In genomic region chr2:99512081-99512480, GRCh38 we compare ENCODE assay signal across 14 cellular contexts. TPM values are rescaled to one million over a fixed set of nuclear protein-coding genes. Genes with fewer than 3 reads are reported as not detected.
A peak's percentile ranks its signal among the peaks of the same experiment; 100 is the strongest.
DNase-seq lines count a peak whose midpoint lies in the region; ATAC-seq, FAIRE-seq and TF ChIP-seq lines count a peak whose summit lies in the region.
"Had no signal": no experiment of that assay in that cellular context is flagged by ENCODE, and none has a peak within 500 bp of the region (broad histone marks: within the 10 kb centered on the region; RNA-seq: fewer than 3 reads in every experiment).

No MANE protein-coding gene starts in this region.

- TF ChIP-seq POLR2A in uterus (IDR thresholded peaks at IDR 0.05), result no peak

- TF ChIP-seq CTCF in right atrium auricular region (IDR thresholded peaks at IDR 0.05) (no peak), uterus (IDR thresholded peaks at IDR 0.05) (no peak), kidney (IDR thresholded peaks at IDR 0.05; ENCODE audit: borderline replicate concordance, extremely low read depth, insufficient read depth) (no peak)

- no peaks in the 10 kb centered on the region for H3K9me3 ChIP-seq in right atrium auricular region
- H3K9me3 ChIP-seq in uterus, result no peaks in the 10 kb centered on the region
- H3K9me3 ChIP-seq in kidney (ENCODE audit: control insufficient read depth in 1 of 2, low read length in 2 of 2), result no peaks in the 10 kb centered on the region
- H3K9me3 ChIP-seq: SJCRH30 had no signal

- FAIRE-seq in kidney (lab: Jason Lieb, UNC), result no peak

- H3K4me3 ChIP-seq in right atrium auricular region (no peak overlapping the region), uterus (no peak overlapping the region), kidney (ENCODE audit: low read length in 2 of 2) (no peak overlapping the region)
- H3K4me3 ChIP-seq: GM23248, SJCRH30 had no signal

- intact Hi-C loops in uterus (cut with DNase I; ENCODE audit: low total_unique reads), result no loop called here
- intact Hi-C loops in kidney (cut with DNase I), result no loop called here

- H3K27me3 ChIP-seq in right atrium auricular region (no peaks in the 10 kb centered on the region), uterus (no peaks in the 10 kb centered on the region)
- H3K27me3 ChIP-seq: SJCRH30 had no signal

- no peaks in the 10 kb centered on the region for H3K36me3 ChIP-seq in right atrium auricular region
- H3K36me3 ChIP-seq in uterus, result no peaks in the 10 kb centered on the region
- H3K36me3 ChIP-seq in kidney (ENCODE audit: control insufficient read depth in 1 of 2, insufficient read depth in 2 of 2, low read length in 2 of 2), result no peaks in the 10 kb centered on the region
- H3K36me3 ChIP-seq: SJCRH30 had no signal

- peaks cover 0 to 10% of the 10 kb centered on the region in 2 donors for H3K4me1 ChIP-seq in right atrium auricular region
- no peaks in the 10 kb centered on the region for H3K4me1 ChIP-seq in uterus
- H3K4me1 ChIP-seq in kidney (ENCODE audit: control insufficient read depth in 1 of 2, insufficient read depth in 1 of 2, low read depth in 1 of 2, low read length in 2 of 2), result no peaks in the 10 kb centered on the region
- H3K4me1 ChIP-seq: SJCRH30 had no signal

- H3K9ac ChIP-seq in kidney (ENCODE audit: low read length in 2 of 2), result no peak overlapping the region
- H3K9ac ChIP-seq: GM23248 had no signal

- peak overlapping the region; percentile 16 to 76 for H3K27ac ChIP-seq in right atrium auricular region
- H3K27ac ChIP-seq in uterus, result peak overlapping the region; percentile 77 to 80
- no peak overlapping the region for H3K27ac ChIP-seq in kidney (ENCODE audit: low read depth in 2 of 2, low read length in 2 of 2)
- H3K27ac ChIP-seq: 22Rv1, GM23248, SJCRH30 had no signal

- no peak for ATAC-seq in HG02798 (IDR thresholded peaks at IDR 0.05; ENCODE audit: poor library complexity, unreplicated experiment)
- ATAC-seq: CD8-positive, alpha-beta T cell had no signal

- peak; percentile 49 for DNase-seq in NCI-H1092 treated with DMSO at 0.1 percent for 48 hours (lab: John Stamatoyannopoulos, UW)
- DNase-seq in NCI-H1092 (lab: John Stamatoyannopoulos, UW), result no peak
- DNase-seq in fibroblast of gingiva (ENCODE audit: low read depth), result peak; percentile 41
- DNase-seq in right atrium auricular region (ENCODE audit: low spot score), result no peak
- peak in 1 of 2 donors; percentile 38 for DNase-seq in uterus
- DNase-seq in kidney tubule cell (ENCODE audit: low spot score), result no peak
- no peak for DNase-seq in kidney
- DNase-seq: CD8-positive, alpha-beta T cell; GM23248; NCI-H1436 treated with DMSO at 0.1 percent for 48 hours; NCI-H510A; SJCRH30 had no signal

RNA-seq across cellular contexts. Expression of gene REV1, which starts 22.3 kb away (rescaled TPM):
- total RNA-seq in right atrium auricular region, result 10 to 100 TPM; 22.3 to 26.4 TPM
- total RNA-seq in uterus, result 100 to 1,000 TPM in 1 of 4 donors, 10 to 100 TPM in 3; 20.7 to 132 (median 65.4) TPM
- total RNA-seq in kidney, result 41.3 TPM
- polyA plus RNA-seq in kidney (ENCODE audit: insufficient read depth, low read depth, low replicate concordance), result 16.9 TPM

Comparison
In these comparisons a context has a peak if more than half of its experiments do, and no peak if none do; other contexts are left out.
1. DNase-seq: peak in NCI-H1092 treated with DMSO at 0.1 percent for 48 hours (single experiment) and fibroblast of gingiva (single experiment); none in NCI-H1092 (single experiment), right atrium auricular region (single experiment), kidney tubule cell (single experiment) and kidney (single experiment).
2. H3K27ac ChIP-seq: peak in right atrium auricular region (2 of 2) and uterus (2 of 2); none in kidney (0 of 2).